Comparison of ENCODE assay signal across 10 cellular contexts in genomic region chr1:228937851-228938247, GRCh38.
DNase-seq lines count a peak whose midpoint lies in the region; ATAC-seq, FAIRE-seq and TF ChIP-seq lines count a peak whose summit lies in the region.
"Had no signal": no experiment of that assay in that cellular context is flagged by ENCODE, and none has a peak within 500 bp of the region (broad histone marks: within the 10 kb centered on the region; RNA-seq: fewer than 3 reads in every experiment).

No MANE protein-coding gene starts in this region.

- POLR2A ChIA-PET in K562 (lab: Yijun Ruan, JAX) = interaction anchor here (0.6 to 0.7 kb wide), 2 partner anchors 23 to 41 kb away, joined by 3 read pairs; no protein-coding TSS in a partner anchor

- H3K79me2 ChIP-seq in Loucy (ENCODE audit: insufficient read depth, low read length) (no peaks in the 10 kb centered on the region), K562 (ENCODE audit: control insufficient read depth, insufficient read depth, low read length) (no peaks in the 10 kb centered on the region)

- no peaks in the 10 kb centered on the region for H3K27me3 ChIP-seq in Loucy (ENCODE audit: insufficient read depth, low read length, poor library complexity, severe bottlenecking)
- peaks cover 19 to 56% of the 10 kb centered on the region in 2 experiments for H3K27me3 ChIP-seq in K562 (ENCODE audit: control insufficient read depth in 2 of 2, insufficient read depth in 2 of 2, low read length in 2 of 2)
- no peaks in the 10 kb centered on the region for H3K27me3 ChIP-seq in right lobe of liver
- H3K27me3 ChIP-seq in spleen (replicated peaks in 1 of 7) = no peaks in the 10 kb centered on the region

- intact Hi-C loops in K562 (cut with micrococcal nuclease) = no loop called here
- intact Hi-C loops in right lobe of liver (cut with DNase I) = no loop called here
- intact Hi-C loops in spleen (cut with DNase I; ENCODE audit: low total_unique reads) = no loop called here

- DNase-seq in K562 (ENCODE audit: extremely low read depth in 1 of 4, low spot score in 3 of 4) (no peak), right lobe of liver (no peak), spleen (no peak), hippocampal formation (lab: John Stamatoyannopoulos, UW) (no peak)
- no peak for DNase-seq in activated effector memory CD4-positive, alpha-beta T cell treated with anti-CD3 and anti-CD28 coated beads, Interleukin-2, amount 50 U/mL, for 16 hours
- DNase-seq in stimulated activated CD4-positive, alpha-beta T cell treated with anti-CD3 and anti-CD28 coated beads, Interleukin-4, amount 100 ng/mL, for 24 hours = no peak
- DNase-seq: NCI-H187 treated with DMSO at 0.1 percent for 48 hours, SHP77 treated with DMSO at 0.1 percent for 48 hours had no signal

- 3% methylated on average over 9 of the region's 9 CpGs for WGBS in K562 (ENCODE audit: insufficient coverage, low coverage, missing lambda C conversion rate)
- 52% methylated on average over 3 of the region's 9 CpGs for WGBS in right lobe of liver (ENCODE audit: insufficient coverage, low coverage, low lambda C conversion rate, missing lambda C conversion rate)
- WGBS in spleen, 5 donors = 60 to 73% (median 65%) methylated on average over 9 of the region's 9 CpGs

- peak overlapping the region; percentile 85 for H2AFZ ChIP-seq in Loucy (ENCODE audit: low read length)
- no peak overlapping the region for H2AFZ ChIP-seq in K562 (ENCODE audit: low read depth, low read length)

- H4K20me1 ChIP-seq in Loucy (ENCODE audit: insufficient read depth, low read length, poor library complexity, severe bottlenecking) (no peaks in the 10 kb centered on the region), K562 (replicated peaks; ENCODE audit: control insufficient read depth, insufficient read depth, low read length) (peaks cover 15% of the 10 kb centered on the region)

- no peaks in the 10 kb centered on the region for H3K9me2 ChIP-seq in Loucy (replicated peaks; ENCODE audit: low read depth, low read length)

- no peaks in the 10 kb centered on the region for H3F3A ChIP-seq in Loucy (ENCODE audit: low read depth)

- H3K4me3 ChIP-seq in Loucy (ENCODE audit: low read length, poor library complexity, severe bottlenecking) (no peak overlapping the region), K562 (no peak overlapping the region), right lobe of liver (no peak overlapping the region), spleen (no peak overlapping the region)

- CTCF ChIA-PET in K562 (lab: Yijun Ruan, JAX; ENCODE audit: low intra/inter-chr PET ratio) = no interaction called here

- H3K4me1 ChIP-seq in Loucy (ENCODE audit: insufficient read depth, low read length, poor library complexity, severe bottlenecking) (peaks cover 17% of the 10 kb centered on the region), K562 (replicated peaks in 1 of 2; ENCODE audit: control insufficient read depth in 2 of 2, insufficient read depth in 2 of 2, low read length in 2 of 2) (no peaks in the 10 kb centered on the region), right lobe of liver (peaks cover 0 to 42% (median 19%) of the 10 kb centered on the region in 4 donors), spleen (peaks cover 8 to 71% (median 34%) of the 10 kb centered on the region in 6 donors)

- H3K9ac ChIP-seq in Loucy (ENCODE audit: low read depth, low read length, poor library complexity, severe bottlenecking) = peak overlapping the region; percentile 28
- H3K9ac ChIP-seq in K562 (ENCODE audit: insufficient read depth in 1 of 2, low read depth in 2 of 2, low read length in 2 of 2) = no peak overlapping the region

- BruUV-seq in K562 (replicated peaks; lab: Mats Ljungman, UMichigan) = no TSS peak

- TF ChIP-seq POLR2A in K562 (conservative IDR thresholded peaks at IDR 0.05) (no peak), right lobe of liver (IDR thresholded peaks at IDR 0.05) (no peak), spleen (IDR thresholded peaks at IDR 0.05) (no peak)

- no peaks in the 10 kb centered on the region for H3K36me3 ChIP-seq in Loucy (ENCODE audit: insufficient read depth, low read length)
- H3K36me3 ChIP-seq in K562 (ENCODE audit: control insufficient read depth, insufficient read depth, low read length) = no peaks in the 10 kb centered on the region
- no peaks in the 10 kb centered on the region for H3K36me3 ChIP-seq in right lobe of liver
- H3K36me3 ChIP-seq in spleen = no peaks in the 10 kb centered on the region

- ATAC-seq in K562 = peak; percentile 36
- ATAC-seq in right lobe of liver = no peak
- no peak for ATAC-seq in HG03095 (IDR thresholded peaks at IDR 0.05; ENCODE audit: unreplicated experiment)

- no peak for FAIRE-seq in K562 (lab: Jason Lieb, UNC)

- H3K9me3 ChIP-seq in Loucy (ENCODE audit: insufficient read depth, low read depth, low read length) = no peaks in the 10 kb centered on the region
- no peaks in the 10 kb centered on the region for H3K9me3 ChIP-seq in K562 (replicated peaks; ENCODE audit: control insufficient read depth, insufficient read depth, low read depth, low read length)
- no peaks in the 10 kb centered on the region for H3K9me3 ChIP-seq in right lobe of liver
- no peaks in the 10 kb centered on the region for H3K9me3 ChIP-seq in spleen

- TF ChIP-seq RAD21 in K562 (CRISPR knock-in tag; conservative IDR thresholded peaks at IDR 0.05 in 1 of 2, IDR thresholded peaks at IDR 0.05 in 1 of 2) = no peak

- H3K4me2 ChIP-seq in Loucy (ENCODE audit: low read depth, low read length, poor library complexity, severe bottlenecking) (peak overlapping the region; percentile 33), K562 (ENCODE audit: insufficient read depth, low read length) (no peak overlapping the region)

- H3K9me1 ChIP-seq in K562 (ENCODE audit: control insufficient read depth, insufficient read depth, low read length) = no peaks in the 10 kb centered on the region

- H3K27ac ChIP-seq in K562 (ENCODE audit: extremely low read depth, low read depth, low read length) (no peak overlapping the region), right lobe of liver (peak overlapping the region; percentile 49 to 66 (median 56)), spleen (peak overlapping the region; percentile 3 to 83 (median 76))

- no peak for TF ChIP-seq EP300 in K562 (IDR thresholded peaks at IDR 0.05; ENCODE audit: low read length)

- in situ Hi-C loops in K562 (cut with MboI) = no loop called here

- no peak for TF ChIP-seq CTCF in Loucy (conservative IDR thresholded peaks at IDR 0.05; ENCODE audit: low read length)
- TF ChIP-seq CTCF in K562 (IDR thresholded peaks at IDR 0.05 in 2 of 3, conservative IDR thresholded peaks at IDR 0.05 in 1 of 3; ENCODE audit: insufficient read depth in 2 of 3, low read depth in 1 of 3, low read length in 3 of 3) = no peak
- TF ChIP-seq CTCF in right lobe of liver (IDR thresholded peaks at IDR 0.05) = no peak
- TF ChIP-seq CTCF in spleen (IDR thresholded peaks at IDR 0.05 in 8 of 11, conservative IDR thresholded peaks at IDR 0.05 in 3 of 11) = no peak

TF ChIP-seq in K562, 482 proteins besides CTCF, POLR2A, EP300 and RAD21:
- TF ChIP-seq GATAD2B (IDR thresholded peaks at IDR 0.05; ENCODE audit: borderline replicate concordance) (no peak), CHD1 (IDR thresholded peaks at IDR 0.05; ENCODE audit: low read length) (no peak), TBP (optimal IDR thresholded peaks at IDR 0.05; ENCODE audit: low read depth, low read length) (no peak), LEF1 (IDR thresholded peaks at IDR 0.05) (no peak), ZNF140 (CRISPR knock-in tag; IDR thresholded peaks at IDR 0.05) (no peak)
